ENCODE assay signal across 1 cellular context in the genomic region with DNA sequence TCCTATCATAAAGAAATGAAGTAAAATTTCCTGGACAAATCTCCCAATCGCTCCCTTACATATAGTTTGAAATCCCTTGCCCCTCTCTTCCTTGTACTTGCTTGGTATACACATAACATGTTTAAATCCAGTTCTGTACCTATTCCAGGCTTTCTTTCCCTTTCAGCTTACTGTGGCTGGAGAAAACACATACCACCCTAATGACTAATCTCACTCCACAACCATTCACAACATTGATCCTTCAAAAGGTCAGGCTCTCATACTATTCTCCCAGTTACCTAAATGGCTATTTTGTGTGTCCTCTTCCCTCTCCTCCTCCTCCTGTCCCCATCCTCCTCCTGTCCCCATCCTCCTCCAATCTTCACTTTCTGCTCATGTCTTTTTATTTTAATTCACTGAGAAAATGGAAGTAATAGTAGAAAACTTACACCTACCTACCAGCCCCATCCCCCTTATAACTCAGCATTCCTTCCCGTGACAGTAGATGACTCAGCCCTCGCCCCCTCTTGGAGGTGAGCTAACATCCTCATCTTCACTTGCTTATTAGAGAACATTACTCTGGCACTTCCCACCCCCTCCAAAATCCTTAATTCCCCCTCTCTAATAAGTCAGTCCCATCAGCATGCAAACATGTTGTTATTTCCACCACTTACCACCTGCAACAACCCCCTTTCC.
TF ChIP-seq lines count a peak whose summit lies in the region.

No MANE protein-coding gene starts in this region.

TF ChIP-seq in H1, 55 proteins besides CTCF, POLR2A, EP300 and RAD21:
- TF ChIP-seq HDAC6 (IDR thresholded peaks at IDR 0.05; ENCODE audit: low read depth, low read length): no peak
- TF ChIP-seq, protein P1, sequence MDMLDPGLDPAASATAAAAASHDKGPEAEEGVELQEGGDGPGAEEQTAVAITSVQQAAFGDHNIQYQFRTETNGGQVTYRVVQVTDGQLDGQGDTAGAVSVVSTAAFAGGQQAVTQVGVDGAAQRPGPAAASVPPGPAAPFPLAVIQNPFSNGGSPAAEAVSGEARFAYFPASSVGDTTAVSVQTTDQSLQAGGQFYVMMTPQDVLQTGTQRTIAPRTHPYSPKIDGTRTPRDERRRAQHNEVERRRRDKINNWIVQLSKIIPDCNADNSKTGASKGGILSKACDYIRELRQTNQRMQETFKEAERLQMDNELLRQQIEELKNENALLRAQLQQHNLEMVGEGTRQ (IDR thresholded peaks at IDR 0.05; ENCODE audit: low read length): no peak
- TF ChIP-seq MAFK (IDR thresholded peaks at IDR 0.05; ENCODE audit: low read depth, low read length): peak; percentile 70; the same call in 1 of the 2 replicates
- TF ChIP-seq BACH1 (IDR thresholded peaks at IDR 0.05; ENCODE audit: low read length): peak; percentile 94
- no peak for TF ChIP-seq CEBPB (IDR thresholded peaks at IDR 0.05; ENCODE audit: low read depth, low read length)
